ENCODE assay signal across 8 cellular contexts in genomic region chr11:83072689-83073242, GRCh38. TPM values are rescaled to one million over a fixed set of nuclear protein-coding genes. Genes with fewer than 3 reads are reported as not detected.
DNase-seq lines count a peak whose midpoint lies in the region; ATAC-seq and TF ChIP-seq lines count a peak whose summit lies in the region.

No MANE protein-coding gene starts in this region.

- no peaks in the 10 kb centered on the region for H4K20me1 ChIP-seq in neural cell (ENCODE audit: insufficient read depth)

- ATAC-seq in HG03354 (IDR thresholded peaks at IDR 0.05; ENCODE audit: poor library complexity, severe bottlenecking, unreplicated experiment) (no peak), GM21423 (IDR thresholded peaks at IDR 0.05; ENCODE audit: unreplicated experiment) (no peak)

- peaks cover 39% of the 10 kb centered on the region for H3K36me3 ChIP-seq in HUES64 (ENCODE audit: insufficient read depth, low read length)
- H3K36me3 ChIP-seq in duodenal mucosa (ENCODE audit: control insufficient read depth in 1 of 2, insufficient read depth in 2 of 2, low read length in 2 of 2): peaks cover 6 to 10% of the 10 kb centered on the region in 2 donors
- H3K36me3 ChIP-seq in neural cell (ENCODE audit: insufficient read depth, low read length): peaks cover 6% of the 10 kb centered on the region

- H2AFZ ChIP-seq in neural cell (ENCODE audit: low read depth, low read length): peak overlapping the region; percentile 93

- no peak for TF ChIP-seq RAD21 in neural cell (conservative IDR thresholded peaks at IDR 0.05)

- peaks cover 4% of the 10 kb centered on the region for H3F3A ChIP-seq in neural cell (ENCODE audit: insufficient read depth, low read length, poor library complexity, severe bottlenecking)

- peak overlapping the region; percentile 93 for H3K27ac ChIP-seq in C4-2B
- H3K27ac ChIP-seq in HUES64 (ENCODE audit: low read depth, low read length): peak overlapping the region; percentile 75
- peak overlapping the region; percentile 86 for H3K27ac ChIP-seq in duodenal mucosa (ENCODE audit: low read depth, low read length)
- peak overlapping the region; percentile 93 for H3K27ac ChIP-seq in neural cell (ENCODE audit: low read length)

- H3K27me3 ChIP-seq in HUES64 (ENCODE audit: insufficient read depth, low read length): peaks cover 2% of the 10 kb centered on the region; the same call in 1 of the 2 replicates
- peaks cover 0 to 7% of the 10 kb centered on the region in 2 donors for H3K27me3 ChIP-seq in duodenal mucosa (ENCODE audit: control insufficient read depth in 1 of 2, insufficient read depth in 2 of 2, low read length in 2 of 2)
- H3K27me3 ChIP-seq in neural cell (ENCODE audit: insufficient read depth, low read depth, low read length): no peaks in the 10 kb centered on the region

- H3K9me3 ChIP-seq in HUES64 (ENCODE audit: insufficient read depth, low read depth, low read length): no peaks in the 10 kb centered on the region
- no peaks in the 10 kb centered on the region for H3K9me3 ChIP-seq in duodenal mucosa (ENCODE audit: control insufficient read depth in 1 of 2, low read length in 2 of 2)
- no peaks in the 10 kb centered on the region for H3K9me3 ChIP-seq in neural cell (ENCODE audit: low read length)

- peak overlapping the region; percentile 90 for H3K4me2 ChIP-seq in neural cell (ENCODE audit: low read length)

- H3K9ac ChIP-seq in HUES64 (ENCODE audit: low read depth, low read length): peak overlapping the region; percentile 91
- H3K9ac ChIP-seq in duodenal mucosa (ENCODE audit: low read depth in 1 of 2, low read length in 2 of 2): peak overlapping the region; percentile 100
- H3K9ac ChIP-seq in neural cell (ENCODE audit: low read length): peak overlapping the region; percentile 98

- H3K4me3 ChIP-seq in HUES64 (ENCODE audit: low read length): peak overlapping the region; percentile 77
- H3K4me3 ChIP-seq in duodenal mucosa (ENCODE audit: low read depth in 1 of 2, low read length in 2 of 2): peak overlapping the region; percentile 96 to 97
- H3K4me3 ChIP-seq in neural cell (ENCODE audit: low read length): peak overlapping the region; percentile 75

- no peak for TF ChIP-seq CTCF in C4-2B (conservative IDR thresholded peaks at IDR 0.05)
- TF ChIP-seq CTCF in neural cell (IDR thresholded peaks at IDR 0.05; ENCODE audit: poor library complexity, severe bottlenecking): peak; percentile 7

- H3K4me1 ChIP-seq in HUES64 (ENCODE audit: insufficient read depth, low read length) (peaks cover 29% of the 10 kb centered on the region), duodenal mucosa (ENCODE audit: control insufficient read depth in 1 of 2, insufficient read depth in 2 of 2, low read length in 2 of 2) (peaks cover 33 to 35% of the 10 kb centered on the region in 2 donors)

- no peak for TF ChIP-seq EP300 in neural cell (conservative IDR thresholded peaks at IDR 0.05; ENCODE audit: poor library complexity, severe bottlenecking)

- no peak for DNase-seq in 8988T
- no peak for DNase-seq in NCI-H748 treated with DMSO at 0.1 percent for 48 hours (lab: John Stamatoyannopoulos, UW)

- H3K79me2 ChIP-seq in neural cell (replicated peaks; ENCODE audit: insufficient read depth, low read length): peaks cover 49% of the 10 kb centered on the region

- no peaks in the 10 kb centered on the region for H3K9me2 ChIP-seq in neural cell (ENCODE audit: insufficient read depth, low read length)

- 25% methylated on average over 18 of the region's 18 CpGs for WGBS in HUES64

TF ChIP-seq in neural cell, 6 proteins besides CTCF, POLR2A, EP300 and RAD21:
- TF ChIP-seq TAF1 (IDR thresholded peaks at IDR 0.05; ENCODE audit: low read depth) (no peak), SMC3 (conservative IDR thresholded peaks at IDR 0.05; ENCODE audit: poor library complexity) (no peak), MXI1 (conservative IDR thresholded peaks at IDR 0.05; ENCODE audit: poor library complexity, severe bottlenecking) (no peak), POLR2AphosphoS5 (IDR thresholded peaks at IDR 0.05) (no peak), EZH2 (IDR thresholded peaks at IDR 0.05; ENCODE audit: borderline replicate concordance, insufficient read depth, low read length, poor library complexity, severe bottlenecking) (no peak), REST (IDR thresholded peaks at IDR 0.05; ENCODE audit: borderline replicate concordance) (no peak)
TF ChIP-seq in neural cell: peak in this region for 0.

RNA-seq across cellular contexts. Expression of gene RAB30, which starts 1.1 kb away (rescaled TPM):
- polyA plus RNA-seq in HUES64 (2013, experiment 1 of 2): 5.6 TPM
- 4.1 TPM for polyA plus RNA-seq in HUES64 (2013, experiment 2 of 2)
- polyA plus RNA-seq in neural cell: 36.4 and 42.1 TPM in 2 replicates
- polyA minus RNA-seq in neural cell: 85.7 and 109 TPM in 2 replicates
